ENCODE assay signal across 8 cellular contexts in genomic region chr17:60526726-60527125, GRCh38. TPM values are rescaled to one million over a fixed set of nuclear protein-coding genes. Genes with fewer than 3 reads are reported as not detected.
A peak's percentile ranks its signal among the peaks of the same experiment; 100 is the strongest.
DNase-seq lines count a peak whose midpoint lies in the region; ATAC-seq and TF ChIP-seq lines count a peak whose summit lies in the region.

No MANE protein-coding gene starts in this region.

- peak overlapping the region; percentile 96 for H3K27ac ChIP-seq in CD4-positive, CD25-positive, alpha-beta regulatory T cell (ENCODE audit: insufficient read depth, low read length, poor library complexity, severe bottlenecking)
- peak overlapping the region; percentile 96 for H3K27ac ChIP-seq in effector memory CD4-positive, alpha-beta T cell (ENCODE audit: insufficient read depth, low read length, poor library complexity, severe bottlenecking)

- peaks cover 1% of the 10 kb centered on the region for H3K27me3 Mint-ChIP-seq in CD4-positive, CD25-positive, alpha-beta regulatory T cell
- no peaks in the 10 kb centered on the region for H3K27me3 Mint-ChIP-seq in nephron progenitor cell (ENCODE audit: low read depth, poor library complexity)

- in situ Hi-C loops in GM13976 (cut with MboI; ENCODE audit: low sequenced_read_pairs, unreplicated experiment): no loop called here

- peak overlapping the region in 2 of 3 donors; percentile 99 for H3K27ac Mint-ChIP-seq in CD4-positive, CD25-positive, alpha-beta regulatory T cell
- H3K27ac Mint-ChIP-seq in nephron progenitor cell: peak overlapping the region; percentile 49

- H3K4me3 Mint-ChIP-seq in CD4-positive, CD25-positive, alpha-beta regulatory T cell: peak overlapping the region; percentile 98 to 100 (median 99)
- H3K4me3 Mint-ChIP-seq in nephron progenitor cell: peak overlapping the region; percentile 94

- no peaks in the 10 kb centered on the region for H3K27me3 ChIP-seq in CD4-positive, CD25-positive, alpha-beta regulatory T cell (ENCODE audit: control insufficient read depth, insufficient read depth, low read length)
- H3K27me3 ChIP-seq in MG63: no peaks in the 10 kb centered on the region
- no peaks in the 10 kb centered on the region for H3K27me3 ChIP-seq in effector memory CD4-positive, alpha-beta T cell (replicated peaks; ENCODE audit: control insufficient read depth, insufficient read depth, low read length, poor library complexity, severe bottlenecking)

- H3K36me3 ChIP-seq in CD4-positive, CD25-positive, alpha-beta regulatory T cell (ENCODE audit: control insufficient read depth, insufficient read depth, low read length): peaks cover 3% of the 10 kb centered on the region
- H3K36me3 ChIP-seq in MG63: peaks cover 3% of the 10 kb centered on the region; the same call in 1 of the 2 replicates
- no peaks in the 10 kb centered on the region for H3K36me3 ChIP-seq in effector memory CD4-positive, alpha-beta T cell (ENCODE audit: control insufficient read depth, insufficient read depth, low read length)

- no peaks in the 10 kb centered on the region for H3K9me3 ChIP-seq in CD4-positive, CD25-positive, alpha-beta regulatory T cell (ENCODE audit: control insufficient read depth in 2 of 2, low read length in 2 of 2)
- H3K9me3 ChIP-seq in MG63: peaks cover 2% of the 10 kb centered on the region; the same call in 1 of the 2 replicates
- no peaks in the 10 kb centered on the region for H3K9me3 ChIP-seq in effector memory CD4-positive, alpha-beta T cell (ENCODE audit: control insufficient read depth, low read length)

- H3K4me1 Mint-ChIP-seq in CD4-positive, CD25-positive, alpha-beta regulatory T cell: peaks cover 18 to 51% (median 38%) of the 10 kb centered on the region in 4 donors
- H3K4me1 Mint-ChIP-seq in nephron progenitor cell: peaks cover 32% of the 10 kb centered on the region

- no peaks in the 10 kb centered on the region for H3K9me3 Mint-ChIP-seq in CD4-positive, CD25-positive, alpha-beta regulatory T cell
- H3K9me3 Mint-ChIP-seq in nephron progenitor cell: peaks cover 33% of the 10 kb centered on the region

- peaks cover 38% of the 10 kb centered on the region for H3K4me1 ChIP-seq in CD4-positive, CD25-positive, alpha-beta regulatory T cell (ENCODE audit: control insufficient read depth, insufficient read depth, low read length, poor library complexity, severe bottlenecking)
- peaks cover 19% of the 10 kb centered on the region for H3K4me1 ChIP-seq in effector memory CD4-positive, alpha-beta T cell (ENCODE audit: control insufficient read depth, insufficient read depth, low read length, poor library complexity, severe bottlenecking)

- no peaks in the 10 kb centered on the region for H3K36me3 Mint-ChIP-seq in CD4-positive, CD25-positive, alpha-beta regulatory T cell
- peaks cover 40% of the 10 kb centered on the region for H3K36me3 Mint-ChIP-seq in nephron progenitor cell (ENCODE audit: low read depth)

- H3K4me3 ChIP-seq in CD4-positive, CD25-positive, alpha-beta regulatory T cell (ENCODE audit: low read depth, low read length): peak overlapping the region; percentile 98
- peak overlapping the region; percentile 97 for H3K4me3 ChIP-seq in MG63
- H3K4me3 ChIP-seq in effector memory CD4-positive, alpha-beta T cell (ENCODE audit: insufficient read depth, low read depth, low read length, poor library complexity, severe bottlenecking): peak overlapping the region; percentile 99

- no peak for TF ChIP-seq CTCF in nephron progenitor cell (IDR thresholded peaks at IDR 0.05)
- no peak for TF ChIP-seq CTCF in GM13976 (IDR thresholded peaks at IDR 0.05; ENCODE audit: borderline replicate concordance, control extremely low read depth, extremely low read depth, insufficient read depth, missing control alignments)

- no peak for ATAC-seq in CD4-positive, CD25-positive, alpha-beta regulatory T cell (ENCODE audit: low read depth in 2 of 2)
- ATAC-seq in HG02588 (IDR thresholded peaks at IDR 0.05; ENCODE audit: unreplicated experiment): no peak

- no peak for DNase-seq in CD4-positive, CD25-positive, alpha-beta regulatory T cell
- DNase-seq in MG63: no peak
- DNase-seq in effector memory CD4-positive, alpha-beta T cell: no peak
- DNase-seq in nephron progenitor cell: no peak
- DNase-seq in kidney glomerular epithelial cell (lab: John Stamatoyannopoulos, UW): no peak
- DNase-seq in GM13976 (ENCODE audit: low spot score): no peak
- no peak for DNase-seq in HK-2 (ENCODE audit: unreplicated experiment)

RNA-seq across cellular contexts. Expression of gene APPBP2, which starts 0.7 kb away (rescaled TPM):
- total RNA-seq in CD4-positive, CD25-positive, alpha-beta regulatory T cell: 39.1 TPM
- 10 to 100 TPM; 26.2 to 38.6 (median 30.5) TPM for polyA plus RNA-seq in CD4-positive, CD25-positive, alpha-beta regulatory T cell
- 18.0 and 56.4 TPM in 2 replicates for total RNA-seq in MG63 (2014; rRNA removed; shearing (Covaris generic); ENCODE audit: low replicate concordance)
